1 cellular context compared by ENCODE assay signal in genomic region chr10:110274072-110274627, GRCh38.
A peak's percentile ranks its signal among the peaks of the same experiment; 100 is the strongest.
TF ChIP-seq lines count a peak whose summit lies in the region.

No MANE protein-coding gene starts in this region.

TF ChIP-seq in HEK293, 187 proteins besides CTCF, POLR2A, EP300 and RAD21 (continued from another document):
- TF ChIP-seq BCL6B (tag by site-specific recombination; IDR thresholded peaks at IDR 0.05) (no peak), MYNN (tag by site-specific recombination; IDR thresholded peaks at IDR 0.05; ENCODE audit: borderline replicate concordance) (peak; percentile 93)
